9 cellular contexts compared by ENCODE assay signal in the genomic region with DNA sequence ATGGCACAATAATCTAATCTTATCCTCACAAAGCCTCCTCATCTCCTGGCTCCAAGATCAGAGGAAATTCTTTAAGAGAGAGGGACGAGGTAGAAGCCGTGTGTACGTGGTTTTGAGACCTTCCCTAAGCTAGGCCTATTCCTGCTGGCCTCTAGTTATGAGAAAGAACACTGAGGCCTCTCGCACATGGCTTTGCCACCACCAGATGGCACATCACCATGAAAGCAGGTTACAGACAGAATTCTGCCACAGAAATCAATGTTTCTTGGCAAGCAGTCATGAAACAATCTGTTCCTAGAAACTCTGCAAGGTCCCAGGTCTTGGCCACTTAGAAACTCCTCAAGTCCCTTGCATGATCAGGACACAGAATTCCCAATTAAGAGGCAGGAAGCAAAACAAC.
A peak's percentile ranks its signal among the peaks of the same experiment; 100 is the strongest.
DNase-seq lines count a peak whose midpoint lies in the region; ATAC-seq and FAIRE-seq lines count a peak whose summit lies in the region.
"Had no signal": no experiment of that assay in that cellular context is flagged by ENCODE, and none has a peak within 500 bp of the region (broad histone marks: within the 10 kb centered on the region; RNA-seq: fewer than 3 reads in every experiment).

No MANE protein-coding gene starts in this region.

- DNase-seq in 8988T (peak; percentile 39), H4 (ENCODE audit: low spot score) (peak; percentile 56), SK-MEL-5 (ENCODE audit: low read depth, low spot score) (peak; percentile 70), iPS-NIHi11 (ENCODE audit: low spot score) (peak; percentile 46), NCI-H2107 (lab: John Stamatoyannopoulos, UW) (no peak), GM19239 (ENCODE audit: insufficient read length, low spot score) (no peak)
- DNase-seq in activated naive CD4-positive, alpha-beta T cell (lab: John Stamatoyannopoulos, UW): no peak

- in situ Hi-C loops in SK-MEL-5 (cut with HindIII; ENCODE audit: low pct_unique_long_range_greater_than_20kb, low sequenced_read_pairs): no loop called here

- ATAC-seq in GM21360 (IDR thresholded peaks at IDR 0.05; ENCODE audit: unreplicated experiment): no peak

- FAIRE-seq in GM19239 (lab: Jason Lieb, UNC): no peak
- FAIRE-seq: G401.6 had no signal

Comparison
In these comparisons a context has a peak if more than half of its experiments do, and no peak if none do; other contexts are left out.
1. DNase-seq: peak in 8988T (single experiment), H4 (single experiment), SK-MEL-5 (single experiment) and iPS-NIHi11 (single experiment); none in NCI-H2107 (single experiment), activated naive CD4-positive, alpha-beta T cell (0 of 4) and GM19239 (single experiment).